In the genomic region with DNA sequence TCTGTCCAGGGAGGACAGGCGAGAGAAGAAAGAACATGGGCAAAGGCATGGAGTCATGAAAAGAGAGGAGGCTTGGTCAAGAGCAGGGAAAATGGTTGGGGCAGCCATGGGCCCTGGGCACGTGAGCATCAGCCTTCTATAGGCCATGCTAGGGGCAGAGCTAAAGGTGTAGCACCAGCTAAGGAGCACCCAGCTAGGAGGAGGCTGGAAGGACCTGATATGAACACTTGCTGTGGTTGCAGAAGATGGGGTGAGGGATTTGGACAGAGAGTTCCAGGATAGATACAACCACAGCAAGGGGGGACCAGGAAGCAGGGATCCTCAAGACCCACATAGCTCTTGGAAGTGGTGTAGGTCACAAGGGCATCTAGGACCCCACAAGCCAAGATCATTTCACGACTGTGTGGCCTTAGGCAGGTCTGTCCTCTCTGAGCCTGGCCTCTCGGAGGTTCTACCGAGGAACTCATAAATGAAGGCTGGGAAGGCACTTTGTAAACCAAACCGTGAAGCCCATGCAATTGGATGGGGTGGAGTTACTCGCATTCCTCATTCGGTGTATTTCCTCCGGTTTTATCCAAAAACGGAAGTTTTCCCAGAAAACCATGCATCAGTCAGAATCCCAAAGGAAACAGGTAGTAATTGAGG, we compare ENCODE assay signal across 24 cellular contexts.
"Had no signal": no experiment of that assay in that cellular context is flagged by ENCODE, and none has a peak within 500 bp of the region (broad histone marks: within the 10 kb centered on the region; RNA-seq: fewer than 3 reads in every experiment).

No MANE protein-coding gene starts in this region.

- H3K4me1 ChIP-seq: gastrocnemius medialis, left lung, prostate gland, thyroid gland had no signal

- H3K4me3 ChIP-seq: coronary artery, gastrocnemius medialis, heart left ventricle, hepatocyte, left lung, mucosa of descending colon, prostate gland, skin epidermis, spleen, thyroid gland had no signal

- H3K27ac Mint-ChIP-seq: effector memory CD8-positive, alpha-beta T cell; mesothelial cell of epicardium; natural killer cell treated with Interleukin-12 subunit alpha and Interleukin-12 subunit beta and Interleukin-15 and Interleukin-18, amount 100 ng/mL, for 72 hours; stimulated activated naive B cell treated with anti-CD40 and anti-IgM and Interleukin-4, amounts not matched to agents 10 μg/mL and 1 μg/mL and 100 μg/mL, for 72 hours; stimulated activated naive CD8-positive, alpha-beta T cell treated with anti-CD3 and anti-CD28 coated beads, Interleukin-15, amount 100 ng/mL, for 72 hours had no signal

- H3K36me3 ChIP-seq: gastrocnemius medialis, heart left ventricle, left lung, neutrophil, prostate gland, spleen, thyroid gland had no signal

- H3K9me3 Mint-ChIP-seq: central memory CD8-positive, alpha-beta T cell had no signal

- H3K4me3 Mint-ChIP-seq: central memory CD8-positive, alpha-beta T cell; effector memory CD8-positive, alpha-beta T cell; mesothelial cell of epicardium; naive B cell; natural killer cell treated with Interleukin-12 subunit alpha and Interleukin-12 subunit beta and Interleukin-15 and Interleukin-18, amount 100 ng/mL, for 72 hours; neural crest cell; stimulated activated naive B cell treated with anti-CD40 and anti-IgM and Interleukin-4, amounts not matched to agents 10 μg/mL and 1 μg/mL and 100 μg/mL, for 72 hours; stimulated activated naive CD8-positive, alpha-beta T cell treated with anti-CD3 and anti-CD28 coated beads, Interleukin-15, amount 100 ng/mL, for 72 hours had no signal

- H3K9me3 ChIP-seq: gastrocnemius medialis, left lung, mucosa of descending colon, neutrophil, prostate gland, thyroid gland had no signal

- H3K36me3 Mint-ChIP-seq: mesothelial cell of epicardium; naive B cell; stimulated activated naive B cell treated with anti-CD40 and anti-IgM and Interleukin-4, amounts not matched to agents 10 μg/mL and 1 μg/mL and 100 μg/mL, for 72 hours had no signal

- ATAC-seq: effector memory CD8-positive, alpha-beta T cell; gastrocnemius medialis; heart left ventricle; left cardiac atrium; left lung; mucosa of descending colon; right cardiac atrium had no signal

- DNase-seq: dermis blood vessel endothelial cell; effector memory CD8-positive, alpha-beta T cell; gastrocnemius medialis; heart left ventricle; left cardiac atrium; left lung; mesenchymal stem cell; mucosa of descending colon; naive B cell; right cardiac atrium; spleen; stimulated activated naive B cell treated with anti-CD40 and anti-IgM and Interleukin-4, amounts not matched to agents 10 μg/mL and 1 μg/mL and 100 μg/mL, for 72 hours; stimulated activated naive CD8-positive, alpha-beta T cell treated with anti-CD3 and anti-CD28 coated beads, Interleukin-15, amount 100 ng/mL, for 72 hours; thyroid gland; trophoblast cell had no signal

- H3K4me1 Mint-ChIP-seq: central memory CD8-positive, alpha-beta T cell; mesothelial cell of epicardium; stimulated activated naive CD8-positive, alpha-beta T cell treated with anti-CD3 and anti-CD28 coated beads, Interleukin-15, amount 100 ng/mL, for 72 hours had no signal

- H3K27me3 ChIP-seq: gastrocnemius medialis, hepatocyte, left lung, thyroid gland had no signal

- H3K27ac ChIP-seq: coronary artery, gastrocnemius medialis, heart left ventricle, hepatocyte, left lung, neutrophil, prostate gland, skin epidermis, spleen, thyroid gland had no signal
